ENCODE assay signal across 8 cellular contexts in genomic region chr6:79570129-79570801, GRCh38. TPM values are rescaled to one million over a fixed set of nuclear protein-coding genes. Genes with fewer than 3 reads are reported as not detected.
DNase-seq lines count a peak whose midpoint lies in the region; ATAC-seq and TF ChIP-seq lines count a peak whose summit lies in the region.

No MANE protein-coding gene starts in this region.

- H3K4me3 ChIP-seq in Caco-2 (ENCODE audit: low read depth, low read length) = no peak overlapping the region
- H3K4me3 ChIP-seq in right lobe of liver = no peak overlapping the region

- no peak for TF ChIP-seq CTCF in Caco-2 (IDR thresholded peaks at IDR 0.05; ENCODE audit: insufficient read depth in 1 of 2, low read depth in 1 of 2, low read length in 1 of 2, severe bottlenecking in 1 of 2, unreplicated experiment in 1 of 2)
- no peak for TF ChIP-seq CTCF in right lobe of liver (IDR thresholded peaks at IDR 0.05)

- no peak for TF ChIP-seq POLR2A in right lobe of liver (IDR thresholded peaks at IDR 0.05)

- H3K36me3 ChIP-seq in Caco-2 (ENCODE audit: control insufficient read depth, insufficient read depth, low read length) (no peaks in the 10 kb centered on the region), right lobe of liver (no peaks in the 10 kb centered on the region)

- H3K27ac ChIP-seq in angular gyrus (ENCODE audit: low read depth, low read length) (peak overlapping the region; percentile 4), right lobe of liver (no peak overlapping the region)

- peaks cover 68% of the 10 kb centered on the region for H3K4me1 ChIP-seq in Caco-2
- H3K4me1 ChIP-seq in right lobe of liver = peaks cover 0 to 6% (median 3%) of the 10 kb centered on the region in 4 donors

- no peaks in the 10 kb centered on the region for H3K9me3 Mint-ChIP-seq in Caco-2 (ENCODE audit: unreplicated experiment)

- intact Hi-C loops in Caco-2 (cut with micrococcal nuclease; ENCODE audit: unreplicated experiment) (loop anchor here (1.0 to 2.0 kb wide), 11 partner anchors 25 to 299 kb away; partner anchors contain the start of genes LCA5 and SH3BGRL2), right lobe of liver (cut with DNase I) (loop anchor here in 1 of 2 donors (10.0 kb wide), 1 partner anchor 145 kb away; no protein-coding TSS in a partner anchor)

- CTCF ChIA-PET in Caco-2 (lab: Charles Lee) = interaction anchor here (0.5 to 1.8 kb wide), 4 partner anchors 25 to 139 kb away, joined by 3 to 9 read pairs (median 6); no protein-coding TSS in a partner anchor
- CTCF ChIA-PET in HEK293T (lab: Yijun Ruan, JAX) = interaction anchor here (0.6 to 1.4 kb wide), 9 partner anchors 8 to 104 kb away, joined by 3 to 6 read pairs (median 3); no protein-coding TSS in a partner anchor

- H3K27me3 ChIP-seq in Caco-2 (replicated peaks; ENCODE audit: control insufficient read depth, insufficient read depth, low read length) (no peaks in the 10 kb centered on the region), right lobe of liver (no peaks in the 10 kb centered on the region)

- peak overlapping the region; percentile 88 for H3K27ac Mint-ChIP-seq in Caco-2 (ENCODE audit: unreplicated experiment)

- POLR2A ChIA-PET in Caco-2 (lab: Charles Lee) (interaction anchor here (0.5 to 0.8 kb wide), 2 partner anchors 61 to 430 kb away, joined by 3 read pairs; partner anchors contain the start of gene SH3BGRL2), HEK293T (lab: Yijun Ruan, JAX) (interaction anchor here (1.5 kb wide), 1 partner anchor 61 kb away, joined by 5 read pairs; the partner anchor contains the start of gene SH3BGRL2)

- peaks cover 42% of the 10 kb centered on the region for H3K4me1 Mint-ChIP-seq in Caco-2 (ENCODE audit: low read depth, unreplicated experiment)

- peak overlapping the region; percentile 46 for H3K4me3 Mint-ChIP-seq in Caco-2 (ENCODE audit: unreplicated experiment)

- H3K27me3 Mint-ChIP-seq in Caco-2 (ENCODE audit: insufficient read depth, unreplicated experiment) = no peaks in the 10 kb centered on the region

- peaks cover 6% of the 10 kb centered on the region for H3K36me3 Mint-ChIP-seq in Caco-2 (ENCODE audit: insufficient read depth, unreplicated experiment)

- peak; percentile 24 to 94 (median 39) for ATAC-seq in right lobe of liver
- no peak for ATAC-seq in GM18519 (IDR thresholded peaks at IDR 0.05; ENCODE audit: low FRiP score, unreplicated experiment)

- TSS peak; percentile 91 for BruUV-seq in Caco-2 (replicated peaks; lab: Mats Ljungman, UMichigan)

- DNase-seq in Caco-2 = peak; percentile 93 to 94
- DNase-seq in HT1080 (ENCODE audit: low read depth) = peak; percentile 39
- peak in 1 of 3 donors; percentile 27 for DNase-seq in right lobe of liver
- no peak for DNase-seq in activated CD4-positive, alpha-beta T cell treated with anti-CD3 and anti-CD28 coated beads for 4 hours
- DNase-seq in HEK293T (ENCODE audit: extremely low spot score) = no peak
- DNase-seq in CD1c-positive myeloid dendritic cell (ENCODE audit: extremely low spot score) = no peak

- 32% methylated on average over 1 of the region's 1 CpG for WGBS in right lobe of liver (ENCODE audit: insufficient coverage, low coverage, low lambda C conversion rate, missing lambda C conversion rate)

- H3K9me3 ChIP-seq in Caco-2 (no peaks in the 10 kb centered on the region), right lobe of liver (no peaks in the 10 kb centered on the region)

TF ChIP-seq in HEK293T, 16 proteins besides CTCF, POLR2A, EP300 and RAD21:
- TF ChIP-seq LEF1 (IDR thresholded peaks at IDR 0.05; ENCODE audit: borderline replicate concordance) (no peak), TARDBP (IDR thresholded peaks at IDR 0.05) (no peak), PKNOX1 (IDR thresholded peaks at IDR 0.05) (no peak), SUZ12 (IDR thresholded peaks at IDR 0.05) (no peak), SP1 (IDR thresholded peaks at IDR 0.05) (no peak), L3MBTL2 (conservative IDR thresholded peaks at IDR 0.05) (no peak), ELF4 (IDR thresholded peaks at IDR 0.05) (no peak), FOXA1 (IDR thresholded peaks at IDR 0.05) (no peak), FOXK2 (IDR thresholded peaks at IDR 0.05) (no peak), CTBP1 (IDR thresholded peaks at IDR 0.05; ENCODE audit: borderline replicate concordance) (no peak), FOXM1 (IDR thresholded peaks at IDR 0.05; ENCODE audit: borderline replicate concordance) (no peak), HDGF (IDR thresholded peaks at IDR 0.05; ENCODE audit: borderline replicate concordance) (no peak), NFRKB (IDR thresholded peaks at IDR 0.05) (no peak)

RNA-seq across cellular contexts. Expression of gene LCA5, which starts 33.0 kb away (rescaled TPM):
- 10.9 and 12.2 TPM in 2 replicates for total RNA-seq in Caco-2 (2022)
- total RNA-seq in HT1080 (2014; rRNA removed; shearing (Covaris generic)) = 0.33 and 0.37 TPM in 2 replicates
- 1.5 and 2.2 TPM in 2 replicates for polyA plus RNA-seq in HT1080 (2015; cell fraction: cytosol; rRNA removed)
- polyA plus RNA-seq in HT1080 (2015; cell fraction: nucleus; rRNA removed) = 2.2 and 2.8 TPM in 2 replicates
- under 1 TPM; 0.26 to 0.74 (median 0.51) TPM for total RNA-seq in right lobe of liver

Comparison
In these comparisons a context has a peak if more than half of its experiments do, and no peak if none do; other contexts are left out.
1. DNase-seq: peak in Caco-2 (2 of 2) and HT1080 (single experiment); none in activated CD4-positive, alpha-beta T cell treated with anti-CD3 and anti-CD28 coated beads for 4 hours (0 of 2), HEK293T (single experiment) and CD1c-positive myeloid dendritic cell (single experiment).